ENCODE assay signal across 2 cellular contexts in the genomic region with DNA sequence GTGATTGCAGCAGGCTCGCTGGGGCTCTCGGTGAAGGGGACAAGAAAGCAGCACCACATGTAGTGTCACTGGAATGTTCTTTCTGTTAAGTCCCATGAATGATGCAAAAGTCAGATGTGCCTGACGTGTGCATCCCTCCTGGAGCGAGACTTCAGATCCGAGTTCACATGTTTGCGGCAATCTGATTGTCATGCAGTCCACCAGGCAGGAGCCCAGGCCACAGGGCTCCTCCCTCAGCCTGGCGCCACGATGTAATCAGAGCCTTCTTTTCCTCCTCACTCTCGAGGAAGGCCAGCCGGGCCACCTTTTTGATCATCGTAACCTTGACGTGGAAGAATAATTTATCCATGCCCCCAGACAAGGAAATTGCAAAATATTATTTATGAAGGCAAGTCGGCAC.
TF ChIP-seq lines count a peak whose summit lies in the region.

No MANE protein-coding gene starts in this region.

TF ChIP-seq in GM23338, 12 proteins besides CTCF, POLR2A, EP300 and RAD21 (continued from another document):
- TF ChIP-seq, protein P1, sequence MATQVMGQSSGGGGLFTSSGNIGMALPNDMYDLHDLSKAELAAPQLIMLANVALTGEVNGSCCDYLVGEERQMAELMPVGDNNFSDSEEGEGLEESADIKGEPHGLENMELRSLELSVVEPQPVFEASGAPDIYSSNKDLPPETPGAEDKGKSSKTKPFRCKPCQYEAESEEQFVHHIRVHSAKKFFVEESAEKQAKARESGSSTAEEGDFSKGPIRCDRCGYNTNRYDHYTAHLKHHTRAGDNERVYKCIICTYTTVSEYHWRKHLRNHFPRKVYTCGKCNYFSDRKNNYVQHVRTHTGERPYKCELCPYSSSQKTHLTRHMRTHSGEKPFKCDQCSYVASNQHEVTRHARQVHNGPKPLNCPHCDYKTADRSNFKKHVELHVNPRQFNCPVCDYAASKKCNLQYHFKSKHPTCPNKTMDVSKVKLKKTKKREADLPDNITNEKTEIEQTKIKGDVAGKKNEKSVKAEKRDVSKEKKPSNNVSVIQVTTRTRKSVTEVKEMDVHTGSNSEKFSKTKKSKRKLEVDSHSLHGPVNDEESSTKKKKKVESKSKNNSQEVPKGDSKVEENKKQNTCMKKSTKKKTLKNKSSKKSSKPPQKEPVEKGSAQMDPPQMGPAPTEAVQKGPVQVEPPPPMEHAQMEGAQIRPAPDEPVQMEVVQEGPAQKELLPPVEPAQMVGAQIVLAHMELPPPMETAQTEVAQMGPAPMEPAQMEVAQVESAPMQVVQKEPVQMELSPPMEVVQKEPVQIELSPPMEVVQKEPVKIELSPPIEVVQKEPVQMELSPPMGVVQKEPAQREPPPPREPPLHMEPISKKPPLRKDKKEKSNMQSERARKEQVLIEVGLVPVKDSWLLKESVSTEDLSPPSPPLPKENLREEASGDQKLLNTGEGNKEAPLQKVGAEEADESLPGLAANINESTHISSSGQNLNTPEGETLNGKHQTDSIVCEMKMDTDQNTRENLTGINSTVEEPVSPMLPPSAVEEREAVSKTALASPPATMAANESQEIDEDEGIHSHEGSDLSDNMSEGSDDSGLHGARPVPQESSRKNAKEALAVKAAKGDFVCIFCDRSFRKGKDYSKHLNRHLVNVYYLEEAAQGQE (IDR thresholded peaks at IDR 0.05; ENCODE audit: unreplicated experiment): no peak
- TF ChIP-seq ZNF331 (CRISPR knock-in tag; IDR thresholded peaks at IDR 0.05; ENCODE audit: low read depth) (no peak), NANOG (IDR thresholded peaks at IDR 0.05; ENCODE audit: borderline replicate concordance) (no peak), EZH2 (IDR thresholded peaks at IDR 0.05; ENCODE audit: low read depth, unreplicated experiment) (no peak), CREB1 (CRISPR knock-in tag; IDR thresholded peaks at IDR 0.05; ENCODE audit: low read depth) (no peak), STAT1 (IDR thresholded peaks at IDR 0.05; ENCODE audit: unreplicated experiment) (no peak)
- TF ChIP-seq, protein P2, sequence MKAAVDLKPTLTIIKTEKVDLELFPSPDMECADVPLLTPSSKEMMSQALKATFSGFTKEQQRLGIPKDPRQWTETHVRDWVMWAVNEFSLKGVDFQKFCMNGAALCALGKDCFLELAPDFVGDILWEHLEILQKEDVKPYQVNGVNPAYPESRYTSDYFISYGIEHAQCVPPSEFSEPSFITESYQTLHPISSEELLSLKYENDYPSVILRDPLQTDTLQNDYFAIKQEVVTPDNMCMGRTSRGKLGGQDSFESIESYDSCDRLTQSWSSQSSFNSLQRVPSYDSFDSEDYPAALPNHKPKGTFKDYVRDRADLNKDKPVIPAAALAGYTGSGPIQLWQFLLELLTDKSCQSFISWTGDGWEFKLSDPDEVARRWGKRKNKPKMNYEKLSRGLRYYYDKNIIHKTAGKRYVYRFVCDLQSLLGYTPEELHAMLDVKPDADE (IDR thresholded peaks at IDR 0.05): no peak

TF ChIP-seq in WTC11, 78 proteins besides CTCF, POLR2A, EP300 and RAD21 (continued from another document):
- TF ChIP-seq, protein P3, sequence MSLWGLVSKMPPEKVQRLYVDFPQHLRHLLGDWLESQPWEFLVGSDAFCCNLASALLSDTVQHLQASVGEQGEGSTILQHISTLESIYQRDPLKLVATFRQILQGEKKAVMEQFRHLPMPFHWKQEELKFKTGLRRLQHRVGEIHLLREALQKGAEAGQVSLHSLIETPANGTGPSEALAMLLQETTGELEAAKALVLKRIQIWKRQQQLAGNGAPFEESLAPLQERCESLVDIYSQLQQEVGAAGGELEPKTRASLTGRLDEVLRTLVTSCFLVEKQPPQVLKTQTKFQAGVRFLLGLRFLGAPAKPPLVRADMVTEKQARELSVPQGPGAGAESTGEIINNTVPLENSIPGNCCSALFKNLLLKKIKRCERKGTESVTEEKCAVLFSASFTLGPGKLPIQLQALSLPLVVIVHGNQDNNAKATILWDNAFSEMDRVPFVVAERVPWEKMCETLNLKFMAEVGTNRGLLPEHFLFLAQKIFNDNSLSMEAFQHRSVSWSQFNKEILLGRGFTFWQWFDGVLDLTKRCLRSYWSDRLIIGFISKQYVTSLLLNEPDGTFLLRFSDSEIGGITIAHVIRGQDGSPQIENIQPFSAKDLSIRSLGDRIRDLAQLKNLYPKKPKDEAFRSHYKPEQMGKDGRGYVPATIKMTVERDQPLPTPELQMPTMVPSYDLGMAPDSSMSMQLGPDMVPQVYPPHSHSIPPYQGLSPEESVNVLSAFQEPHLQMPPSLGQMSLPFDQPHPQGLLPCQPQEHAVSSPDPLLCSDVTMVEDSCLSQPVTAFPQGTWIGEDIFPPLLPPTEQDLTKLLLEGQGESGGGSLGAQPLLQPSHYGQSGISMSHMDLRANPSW (CRISPR knock-in tag; conservative IDR thresholded peaks at IDR 0.05; ENCODE audit: low read depth): no peak
- TF ChIP-seq NR2C2 (CRISPR knock-in tag; IDR thresholded peaks at IDR 0.05) (no peak), EMX1 (CRISPR knock-in tag; IDR thresholded peaks at IDR 0.05) (no peak)
